In genomic region chr1:100903777-100904176, GRCh38 we compare ENCODE assay signal across 39 cellular contexts.
"Had no signal": no experiment of that assay in that cellular context is flagged by ENCODE, and none has a peak within 500 bp of the region (broad histone marks: within the 10 kb centered on the region; RNA-seq: fewer than 3 reads in every experiment).

No MANE protein-coding gene starts in this region.

- H3K27ac Mint-ChIP-seq: activated naive CD4-positive, alpha-beta T cell treated with anti-CD3 and anti-CD28 coated beads for 36 hours; activated naive CD4-positive, alpha-beta T cell treated with anti-CD3 and anti-CD28 coated beads, Interleukin-2, amount 10 ng/mL, durations not matched to agents 7 days and 5 days; activated naive CD4-positive, alpha-beta T cell treated with anti-CD3 and anti-CD28 coated beads, Interleukin-2, amount 50 U/mL, for 72 hours; activated naive CD8-positive, alpha-beta T cell; activated naive CD8-positive, alpha-beta T cell treated with anti-CD3 and anti-CD28 coated beads for 36 hours; activated naive CD8-positive, alpha-beta T cell treated with anti-CD3 and anti-CD28 coated beads, Interleukin-2, amount 10 ng/mL, durations not matched to agents 7 days and 5 days; activated naive CD8-positive, alpha-beta T cell treated with anti-CD3 and anti-CD28 coated beads, Interleukin-2, amount 50 U/mL, for 24 hours; activated T-cell treated with anti-CD3 and anti-CD28 coated beads, Interleukin-2, amount 50 U/mL, for 24 hours; activated T-cell treated with anti-CD3 and anti-CD28 coated beads, Interleukin-2, amount 50 U/mL, for 72 hours; activated T-helper 1 cell treated with anti-CD3 and anti-CD28 coated beads, Interleukin-12 subunit alpha, Interleukin-12 subunit beta, Interleukin-2, Interleukin-4 antibody, amounts not matched to agents 30 ng/mL and 10 ng/mL and 1 ng/mL, durations not matched to agents 14 hours and 24 hours and 36 hours; activated T-helper 17 cell treated with anti-CD3 and anti-CD28 coated beads, Interleukin-2, amount 50 U/mL, for 72 hours; activated T-helper 2 cell treated with anti-CD3 and anti-CD28 coated beads, Interferon-gamma antibody, Interleukin-2, Interleukin-4, amounts not matched to agents 10 μg/mL and 5 μg/mL and 100 μg/mL, durations not matched to agents 14 hours and 24 hours and 36 hours; brain had no signal

- H3K36me3 ChIP-seq: breast epithelium had no signal

- H3K9me3 Mint-ChIP-seq: activated naive CD4-positive, alpha-beta T cell treated with anti-CD3 and anti-CD28 coated beads, Interleukin-2, amount 50 U/mL, for 24 hours; activated T-cell treated with anti-CD3 and anti-CD28 coated beads, Interleukin-2, amount 50 U/mL, for 72 hours; activated T-helper 17 cell treated with anti-CD3 and anti-CD28 coated beads, Interleukin-2, amount 50 U/mL, for 72 hours; central memory CD8-positive, alpha-beta T cell had no signal

- H3K27me3 ChIP-seq: adrenal gland, ascending aorta, body of pancreas, brain microvascular endothelial cell, breast epithelium, cardiac muscle cell had no signal

- H3K4me3 ChIP-seq: adrenal gland, ascending aorta, body of pancreas, breast epithelium, cardiac muscle cell had no signal

- H3K27me3 Mint-ChIP-seq: activated naive CD4-positive, alpha-beta T cell treated with anti-CD3 and anti-CD28 coated beads, Interleukin-2, amount 10 ng/mL, durations not matched to agents 7 days and 5 days; activated naive CD4-positive, alpha-beta T cell treated with anti-CD3 and anti-CD28 coated beads, Interleukin-2, amount 50 U/mL, for 24 hours; activated naive CD8-positive, alpha-beta T cell; activated naive CD8-positive, alpha-beta T cell treated with anti-CD3 and anti-CD28 coated beads for 36 hours; activated naive CD8-positive, alpha-beta T cell treated with anti-CD3 and anti-CD28 coated beads, Interleukin-2, amount 10 ng/mL, durations not matched to agents 7 days and 5 days; activated naive CD8-positive, alpha-beta T cell treated with anti-CD3 and anti-CD28 coated beads, Interleukin-2, amount 50 U/mL, for 24 hours; activated T-cell treated with anti-CD3 and anti-CD28 coated beads, Interleukin-2, amount 50 U/mL, for 24 hours; activated T-helper 17 cell treated with anti-CD3 and anti-CD28 coated beads, Interleukin-2, amount 50 U/mL, for 72 hours; brain; central memory CD8-positive, alpha-beta T cell had no signal

- ATAC-seq: activated naive CD4-positive, alpha-beta T cell treated with anti-CD3 and anti-CD28 coated beads, Interleukin-2, amount 50 U/mL, for 72 hours; activated naive CD8-positive, alpha-beta T cell treated with anti-CD3 and anti-CD28 coated beads, Interleukin-2, amount 50 U/mL, for 24 hours; activated T-cell treated with anti-CD3 and anti-CD28 coated beads, Interleukin-2, amount 50 U/mL, for 4 hours; activated T-cell treated with anti-CD3 and anti-CD28 coated beads, Interleukin-2, amount 50 U/mL, for 72 hours; activated T-helper 17 cell treated with anti-CD3 and anti-CD28 coated beads, Interleukin-2, amount 50 U/mL, for 72 hours; body of pancreas had no signal

- H3K27ac ChIP-seq: adrenal gland, ascending aorta, body of pancreas, brain microvascular endothelial cell, breast epithelium, cardiac muscle cell had no signal

- FAIRE-seq: astrocyte, bronchial epithelial cell had no signal

- H3K4me3 Mint-ChIP-seq: activated naive CD4-positive, alpha-beta T cell treated with anti-CD3 and anti-CD28 coated beads for 36 hours; activated naive CD4-positive, alpha-beta T cell treated with anti-CD3 and anti-CD28 coated beads, Interleukin-2, amount 10 ng/mL, durations not matched to agents 7 days and 5 days; activated naive CD8-positive, alpha-beta T cell treated with anti-CD3 and anti-CD28 coated beads for 36 hours; activated naive CD8-positive, alpha-beta T cell treated with anti-CD3 and anti-CD28 coated beads, Interleukin-2, amount 10 ng/mL, durations not matched to agents 7 days and 5 days; activated naive CD8-positive, alpha-beta T cell treated with anti-CD3 and anti-CD28 coated beads, Interleukin-2, amount 50 U/mL, for 24 hours; activated T-cell treated with anti-CD3 and anti-CD28 coated beads, Interleukin-2, amount 50 U/mL, for 24 hours; activated T-cell treated with anti-CD3 and anti-CD28 coated beads, Interleukin-2, amount 50 U/mL, for 4 hours; activated T-helper 1 cell treated with anti-CD3 and anti-CD28 coated beads, Interleukin-12 subunit alpha, Interleukin-12 subunit beta, Interleukin-2, Interleukin-4 antibody, amounts not matched to agents 30 ng/mL and 10 ng/mL and 1 ng/mL, durations not matched to agents 14 hours and 24 hours and 36 hours; activated T-helper 17 cell treated with anti-CD3 and anti-CD28 coated beads, Interleukin-2, amount 50 U/mL, for 72 hours; brain; central memory CD8-positive, alpha-beta T cell had no signal

- H3K9me3 ChIP-seq: adrenal gland, ascending aorta, body of pancreas, breast epithelium had no signal

- DNase-seq: activated effector memory CD4-positive, alpha-beta T cell treated with anti-CD3 and anti-CD28 coated beads, Interleukin-2, amount 50 U/mL, for 16 hours; activated effector memory CD4-positive, alpha-beta T cell treated with Interleukin-2 at 50 U/mL for 16 hours; activated gamma-delta T cell; activated gamma-delta T cell treated with Interleukin-2 at 50 U/mL for 16 hours; activated naive CD4-positive, alpha-beta T cell; activated naive CD4-positive, alpha-beta T cell treated with anti-CD3 and anti-CD28 coated beads for 36 hours; activated naive CD4-positive, alpha-beta T cell treated with anti-CD3 and anti-CD28 coated beads, Interleukin-2, amount 10 ng/mL, durations not matched to agents 7 days and 5 days; activated naive CD4-positive, alpha-beta T cell treated with anti-CD3 and anti-CD28 coated beads, Interleukin-2, amount 50 U/mL, for 16 hours; activated naive CD4-positive, alpha-beta T cell treated with Interleukin-2 at 50 U/mL for 16 hours; activated naive CD8-positive, alpha-beta T cell treated with anti-CD3 and anti-CD28 coated beads for 36 hours; activated naive CD8-positive, alpha-beta T cell treated with anti-CD3 and anti-CD28 coated beads, Interleukin-2, amount 10 ng/mL, durations not matched to agents 7 days and 5 days; activated naive CD8-positive, alpha-beta T cell treated with anti-CD3 and anti-CD28 coated beads, Interleukin-2, amount 50 U/mL, for 24 hours; activated T-cell treated with anti-CD3 and anti-CD28 coated beads, Interleukin-2, amount 50 U/mL, for 24 hours; activated T-cell treated with anti-CD3 and anti-CD28 coated beads, Interleukin-2, amount 50 U/mL, for 4 hours; activated T-cell treated with anti-CD3 and anti-CD28 coated beads, Interleukin-2, amount 50 U/mL, for 48 hours; activated T-cell treated with anti-CD3 and anti-CD28 coated beads, Interleukin-2, amount 50 U/mL, for 72 hours; adrenal gland; amniotic stem cell; amygdala; anterior cingulate cortex; aorta; body of pancreas; brain microvascular endothelial cell; caudate nucleus; central memory CD4-positive, alpha-beta T cell; cerebellar nuclear complex had no signal

- H3K4me1 ChIP-seq: adrenal gland, ascending aorta, body of pancreas, breast epithelium had no signal
